In genomic region chr6:46773201-46773855, GRCh38 we compare ENCODE assay signal across 1 cellular context.
TF ChIP-seq lines count a peak whose summit lies in the region.

No MANE protein-coding gene starts in this region.

TF ChIP-seq in liver, 16 proteins besides CTCF, POLR2A, EP300 and RAD21 (continued from another document):
- TF ChIP-seq REST (IDR thresholded peaks at IDR 0.05) (no peak), HNF4G (IDR thresholded peaks at IDR 0.05) (no peak), FOXA1 (IDR thresholded peaks at IDR 0.05) (no peak), EGR1 (IDR thresholded peaks at IDR 0.05; ENCODE audit: low read depth in 2 of 2) (no peak), GABPA (IDR thresholded peaks at IDR 0.05 in 1 of 2, conservative IDR thresholded peaks at IDR 0.05 in 1 of 2) (no peak), NR2F2 (IDR thresholded peaks at IDR 0.05) (no peak), YY1 (IDR thresholded peaks at IDR 0.05) (no peak), HNF4A (conservative IDR thresholded peaks at IDR 0.05) (no peak), SP1 (IDR thresholded peaks at IDR 0.05) (no peak)
TF ChIP-seq in liver: peak in this region for 0.
